8 cellular contexts compared by ENCODE assay signal in genomic region chr1:5484451-5485165, GRCh38.
"Had no signal": no experiment of that assay in that cellular context is flagged by ENCODE, and none has a peak within 500 bp of the region (broad histone marks: within the 10 kb centered on the region; RNA-seq: fewer than 3 reads in every experiment).

No MANE protein-coding gene starts in this region.

- H3K36me3 ChIP-seq: HAP-1 had no signal

- H3K27ac ChIP-seq: GM23248, KMS-11 had no signal

- H3K4me2 ChIP-seq: KMS-11 had no signal

- H3K4me3 ChIP-seq: GM23248, HAP-1 had no signal

- H3K9ac ChIP-seq: GM23248, KMS-11 had no signal

- DNase-seq: GM23248, H7, KBM-7 had no signal

- H3K36me3 Mint-ChIP-seq: IgD-negative memory B cell had no signal

- H3K9me3 ChIP-seq: HAP-1 had no signal

- H3K4me1 ChIP-seq: HAP-1 had no signal

- H3K4me3 Mint-ChIP-seq: IgD-negative memory B cell had no signal

- FAIRE-seq: HTR-8/SVneo had no signal

- ATAC-seq: HCT116 had no signal

- H2AFZ ChIP-seq: GM23248 had no signal

- H3K27me3 Mint-ChIP-seq: IgD-negative memory B cell had no signal
